In genomic region chr22:20232237-20232598, GRCh38 we compare ENCODE assay signal across 24 cellular contexts.
"Had no signal": no experiment of that assay in that cellular context is flagged by ENCODE, and none has a peak within 500 bp of the region (broad histone marks: within the 10 kb centered on the region; RNA-seq: fewer than 3 reads in every experiment).

No MANE protein-coding gene starts in this region.

- FAIRE-seq: HepG2, RCC 7860 had no signal

- H3K9me3 ChIP-seq: MG63, SK-N-SH had no signal

- H3K36me3 ChIP-seq: MG63 had no signal

- H3K27me3 ChIP-seq: MG63 had no signal

- H3K36me3 Mint-ChIP-seq: T-cell had no signal

- ATAC-seq: HepG2, T-cell had no signal

- H3K4me3 Mint-ChIP-seq: T-cell had no signal

- H3K9me3 Mint-ChIP-seq: T-cell had no signal

- DNase-seq: IMR-90, KBM-7, MG63, NCI-H1092, NCI-H1105 treated with DMSO at 0.1 percent for 48 hours, NCI-H1417 treated with DMSO at 0.1 percent for 48 hours, NCI-H146, NCI-H187, NCI-H2029, NCI-H2081 treated with DMSO at 0.1 percent for 48 hours, NCI-H2171, NCI-H226, NCI-H446, NCI-H510A, NCI-H69, NCI-H774, Right ventricle myocardium superior, RPMI8226, SIG-M5, SK-N-SH, SW 1271, T-cell had no signal

- H3K4me2 ChIP-seq: SK-N-SH had no signal

- H3K27ac Mint-ChIP-seq: T-cell had no signal

- H3K27me3 Mint-ChIP-seq: T-cell had no signal

- H3K4me3 ChIP-seq: MG63 had no signal

- H3K9ac ChIP-seq: SK-N-SH had no signal
